ENCODE assay signal across 8 cellular contexts in the genomic region with DNA sequence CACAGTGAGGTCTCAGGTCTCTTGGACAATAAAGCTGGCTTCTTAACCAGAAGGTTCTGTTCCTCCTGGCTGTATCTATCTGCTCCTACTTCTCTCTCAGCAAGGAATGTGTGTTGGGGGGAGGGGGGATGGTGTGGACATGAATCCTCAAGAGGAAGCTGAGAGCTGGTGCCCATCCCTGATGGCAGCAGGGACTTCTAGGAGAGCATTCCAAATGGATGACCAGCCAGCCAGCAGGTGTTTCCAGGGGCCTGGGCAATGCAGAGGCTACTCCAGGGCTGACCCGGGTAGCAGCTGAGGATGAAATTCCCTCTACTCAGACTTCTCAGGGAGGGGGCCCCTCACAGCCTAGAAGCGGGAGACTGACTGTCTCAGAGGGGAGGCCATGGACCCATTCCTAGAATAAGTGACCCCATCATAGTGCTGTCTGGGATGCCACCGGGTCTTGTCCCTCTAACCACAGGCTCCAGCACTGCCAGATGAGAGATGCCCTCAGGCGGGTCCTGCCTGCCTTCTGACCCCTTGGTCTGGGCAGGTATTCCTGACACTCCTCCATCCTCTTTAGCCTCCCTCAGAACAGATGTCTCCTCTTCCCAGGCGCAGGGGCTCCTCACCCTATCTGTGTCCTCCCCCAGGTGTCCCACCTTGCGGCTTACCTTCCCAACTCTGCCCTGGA. TPM values are rescaled to one million over a fixed set of nuclear protein-coding genes. Genes with fewer than 3 reads are reported as not detected.
DNase-seq lines count a peak whose midpoint lies in the region; ATAC-seq and TF ChIP-seq lines count a peak whose summit lies in the region.

No MANE protein-coding gene starts in this region.

- H3K4me1 Mint-ChIP-seq in endodermal cell: peaks cover 36% of the 10 kb centered on the region

- no peak overlapping the region for H2BK120ac ChIP-seq in neuronal stem cell (ENCODE audit: low read depth, low read length)

- H3K4me3 Mint-ChIP-seq in endodermal cell: peak overlapping the region; percentile 76

- H3K27me3 Mint-ChIP-seq in endodermal cell (ENCODE audit: insufficient read depth): peaks cover 2% of the 10 kb centered on the region

- no peak overlapping the region for H4K8ac ChIP-seq in neuronal stem cell (ENCODE audit: low read depth, low read length)

- peak overlapping the region; percentile 30 for H3K9ac ChIP-seq in endodermal cell (ENCODE audit: extremely low read depth, low read length, poor library complexity, severe bottlenecking)
- peak overlapping the region; percentile 51 for H3K9ac ChIP-seq in neuronal stem cell (ENCODE audit: low read depth, low read length, poor library complexity)

- H3K9me3 ChIP-seq in endodermal cell (ENCODE audit: control insufficient read depth, low read length) (no peaks in the 10 kb centered on the region), neuronal stem cell (replicated peaks in 1 of 2; ENCODE audit: control insufficient read depth in 2 of 2, insufficient read depth in 1 of 2, low read depth in 1 of 2, low read length in 2 of 2) (peaks cover 0 to 1% of the 10 kb centered on the region in 2 donors)

- H3K27ac Mint-ChIP-seq in endodermal cell: no peak overlapping the region

- H2AFZ ChIP-seq in neuronal stem cell (ENCODE audit: low read length): no peak overlapping the region

- no peak overlapping the region for H3K14ac ChIP-seq in neuronal stem cell (ENCODE audit: low read length)

- DNase-seq in COLO668 (lab: John Stamatoyannopoulos, UW; ENCODE audit: unreplicated experiment) (peak; percentile 47), M059J (ENCODE audit: low read depth) (peak; percentile 65), endodermal cell (peak; percentile 66), neuronal stem cell (ENCODE audit: low spot score) (no peak), GM10248 (ENCODE audit: extremely low spot score) (no peak)
- DNase-seq in stimulated activated naive CD4-positive, alpha-beta T cell (lab: John Stamatoyannopoulos, UW): no peak

- no peak overlapping the region for H2BK15ac ChIP-seq in neuronal stem cell (ENCODE audit: low read length)

- H3K79me1 ChIP-seq in neuronal stem cell (ENCODE audit: low read depth, low read length): no peaks in the 10 kb centered on the region

- H3K4ac ChIP-seq in neuronal stem cell (ENCODE audit: low read length): no peak overlapping the region

- peak overlapping the region; percentile 19 for H2AK5ac ChIP-seq in neuronal stem cell (ENCODE audit: low read depth, low read length)

- TF ChIP-seq CTCF in endodermal cell (conservative IDR thresholded peaks at IDR 0.05): no peak
- TF ChIP-seq CTCF in GM10248 (IDR thresholded peaks at IDR 0.05; ENCODE audit: control extremely low read depth, extremely low read depth, low read depth, missing control alignments): no peak

- H3K18ac ChIP-seq in neuronal stem cell (ENCODE audit: low read length): peak overlapping the region; percentile 38

- CTCF ChIA-PET in GM10248 (lab: Yijun Ruan, JAX): interaction anchor here (0.8 to 1.8 kb wide), 6 partner anchors 14 to 60 kb away, joined by 3 to 8 read pairs (median 4); a partner anchor contains a TSS

- POLR2A ChIA-PET in GM10248 (lab: Yijun Ruan, JAX): no interaction called here

- peak overlapping the region; percentile 25 for H3K23ac ChIP-seq in neuronal stem cell (ENCODE audit: low read depth, low read length, poor library complexity)

- H3K4me1 ChIP-seq in endodermal cell (ENCODE audit: control insufficient read depth, insufficient read depth, low read length) (peaks cover 12% of the 10 kb centered on the region), neuronal stem cell (ENCODE audit: control insufficient read depth in 2 of 2, insufficient read depth in 1 of 2, low read depth in 1 of 2, low read length in 2 of 2) (peaks cover 4 to 15% of the 10 kb centered on the region in 2 donors)

- no peaks in the 10 kb centered on the region for H3K9me3 Mint-ChIP-seq in endodermal cell

- H2BK12ac ChIP-seq in neuronal stem cell (ENCODE audit: low read length): no peak overlapping the region

- H3K4me3 ChIP-seq in endodermal cell (ENCODE audit: low read length): peak overlapping the region; percentile 83
- H3K4me3 ChIP-seq in neuronal stem cell (ENCODE audit: low read length in 2 of 2): peak overlapping the region; percentile 76 to 89

- H3K27me3 ChIP-seq in endodermal cell (ENCODE audit: control insufficient read depth, insufficient read depth, low read length, poor library complexity, severe bottlenecking): no peaks in the 10 kb centered on the region
- H3K27me3 ChIP-seq in neuronal stem cell (ENCODE audit: control insufficient read depth in 3 of 3, insufficient read depth in 3 of 3, low read depth in 1 of 3, low read length in 3 of 3): peaks cover 0 to 8% (median 0%) of the 10 kb centered on the region in 3 experiments

- no peak overlapping the region for H2BK5ac ChIP-seq in neuronal stem cell (ENCODE audit: low read length)

- ATAC-seq in GM18861 (IDR thresholded peaks at IDR 0.05; ENCODE audit: unreplicated experiment): no peak
- no peak for ATAC-seq in GM18498 (IDR thresholded peaks at IDR 0.05; ENCODE audit: unreplicated experiment)

- H4K91ac ChIP-seq in neuronal stem cell (ENCODE audit: low read depth, low read length, poor library complexity): no peak overlapping the region

- no peak overlapping the region for H3K27ac ChIP-seq in endodermal cell (ENCODE audit: low read depth, low read length)
- no peak overlapping the region for H3K27ac ChIP-seq in neuronal stem cell (replicated peaks; ENCODE audit: low read length)

- H3K36me3 ChIP-seq in endodermal cell (ENCODE audit: control insufficient read depth, insufficient read depth, low read length) (no peaks in the 10 kb centered on the region), neuronal stem cell (replicated peaks in 1 of 2; ENCODE audit: control insufficient read depth in 2 of 2, insufficient read depth in 2 of 2, low read length in 2 of 2) (no peaks in the 10 kb centered on the region)

- peak overlapping the region; percentile 81 for H3K4me2 ChIP-seq in neuronal stem cell (ENCODE audit: insufficient read depth, low read length, poor library complexity, severe bottlenecking)

- peaks cover 10% of the 10 kb centered on the region for H3K36me3 Mint-ChIP-seq in endodermal cell (ENCODE audit: low read depth)

- 58 to 90% methylated on average over 4 to 6 of the region's 6 CpGs for WGBS in endodermal cell (ENCODE audit: insufficient coverage in 1 of 2, insufficient read length in 1 of 2), 2 experiments
- no CpG with 5 or more reads among the region's 6 CpGs for WGBS in neuronal stem cell (ENCODE audit: extremely low coverage in 2 of 2, insufficient read length in 2 of 2, insufficient replicate concordance in 1 of 2), 2 donors

RNA-seq across cellular contexts. Expression of a gene that starts 1.2 kb away (rescaled TPM):
- total RNA-seq in M059J (2014; rRNA removed; shearing (Covaris generic)): 3.8 and 6.3 TPM in 2 replicates
- total RNA-seq in endodermal cell: 10 to 100 TPM; 48.7 to 77.2 TPM
- 27.7 TPM for polyA plus RNA-seq in endodermal cell (2013, experiment 1 of 2)
- polyA plus RNA-seq in endodermal cell (2013, experiment 2 of 2): 24.4 TPM
- polyA plus RNA-seq in neuronal stem cell (2013, experiment 1 of 2): 11.7 TPM
- polyA plus RNA-seq in neuronal stem cell (2013, experiment 2 of 2): 10.4 TPM

RNA-seq across cellular contexts. Expression of a gene that starts 15.8 kb away (rescaled TPM):
- 18.3 and 23.7 TPM in 2 replicates for total RNA-seq in M059J (2014; rRNA removed; shearing (Covaris generic))
- 10 to 100 TPM; 17.2 to 21.3 TPM for total RNA-seq in endodermal cell
- 18.8 TPM for polyA plus RNA-seq in endodermal cell (2013, experiment 1 of 2)
- polyA plus RNA-seq in endodermal cell (2013, experiment 2 of 2): 22.1 TPM
- 10.8 TPM for polyA plus RNA-seq in neuronal stem cell (2013, experiment 1 of 2)
- 11.0 TPM for polyA plus RNA-seq in neuronal stem cell (2013, experiment 2 of 2)

RNA-seq across cellular contexts. Expression of a gene that starts 28.4 kb away (rescaled TPM):
- not detected in 2 replicates for total RNA-seq in M059J (2014; rRNA removed; shearing (Covaris generic))
- total RNA-seq in endodermal cell: 1 to 10 TPM; 2.6 to 3.7 TPM
- 0.78 TPM for polyA plus RNA-seq in endodermal cell (2013, experiment 1 of 2)
- 1.3 TPM for polyA plus RNA-seq in endodermal cell (2013, experiment 2 of 2)
- polyA plus RNA-seq in neuronal stem cell (2013, experiment 1 of 2): 0.11 TPM
- polyA plus RNA-seq in neuronal stem cell (2013, experiment 2 of 2): 0.08 TPM

RNA-seq across cellular contexts. Expression of a gene that starts 56.7 kb away (rescaled TPM):
- total RNA-seq in M059J (2014; rRNA removed; shearing (Covaris generic)): 84.4 and 138 TPM in 2 replicates
- total RNA-seq in endodermal cell: 10 to 100 TPM; 56.7 to 63.2 TPM
- polyA plus RNA-seq in endodermal cell (2013, experiment 1 of 2): 48.4 TPM
- polyA plus RNA-seq in endodermal cell (2013, experiment 2 of 2): 36.6 TPM
- 45.0 TPM for polyA plus RNA-seq in neuronal stem cell (2013, experiment 1 of 2)
- 46.0 TPM for polyA plus RNA-seq in neuronal stem cell (2013, experiment 2 of 2)

Comparison
In these comparisons a context has a peak if more than half of its experiments do, and no peak if none do; other contexts are left out.
1. DNase-seq: peak in COLO668 (single experiment), M059J (single experiment) and endodermal cell (single experiment); none in neuronal stem cell (single experiment), stimulated activated naive CD4-positive, alpha-beta T cell (0 of 6) and GM10248 (single experiment).